8 cellular contexts compared by ENCODE assay signal in the genomic region with DNA sequence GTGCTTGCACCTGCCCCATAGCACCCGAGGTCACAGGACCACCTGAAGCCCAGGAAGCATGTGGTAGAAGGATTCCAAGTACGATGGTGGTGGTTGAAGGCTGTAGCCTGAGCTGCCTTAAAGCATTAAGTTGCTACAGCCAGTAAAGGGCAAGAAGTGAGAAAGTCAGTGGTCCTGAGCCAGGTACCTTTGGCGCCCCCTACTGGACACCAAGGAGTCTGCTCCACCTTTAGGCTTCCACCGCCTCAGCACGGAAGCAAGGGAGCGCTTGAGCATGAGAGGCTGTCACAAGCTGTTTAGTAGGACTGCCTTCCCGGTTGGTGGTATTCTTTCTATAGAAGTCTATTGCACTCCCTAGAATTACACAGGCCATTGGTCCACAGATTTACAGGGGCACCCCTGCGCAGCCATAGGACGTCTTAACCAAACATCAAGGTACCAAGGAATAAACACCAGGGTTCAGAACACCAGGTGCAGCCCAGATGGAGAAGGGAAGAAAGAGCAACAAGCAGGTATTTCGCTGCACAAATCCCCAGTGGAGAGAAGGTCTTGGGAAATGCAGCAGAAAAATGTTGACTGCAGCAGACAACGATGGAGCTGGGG. TPM values are rescaled to one million over a fixed set of nuclear protein-coding genes. Genes with fewer than 3 reads are reported as not detected.
A peak's percentile ranks its signal among the peaks of the same experiment; 100 is the strongest.
DNase-seq lines count a peak whose midpoint lies in the region; TF ChIP-seq lines count a peak whose summit lies in the region.

No MANE protein-coding gene starts in this region.

- no peaks in the 10 kb centered on the region for H3K9me3 ChIP-seq in SU-DHL-6 (ENCODE audit: insufficient read depth, low read length)

- H3F3A ChIP-seq in SU-DHL-6 (ENCODE audit: insufficient read depth): no peaks in the 10 kb centered on the region

- no peak overlapping the region for H3K9ac ChIP-seq in SU-DHL-6 (ENCODE audit: low read length)

- H4K20me1 ChIP-seq in SU-DHL-6 (ENCODE audit: low read depth, low read length): no peaks in the 10 kb centered on the region

- no peaks in the 10 kb centered on the region for H3K27me3 ChIP-seq in SU-DHL-6 (ENCODE audit: low read length)

- no peaks in the 10 kb centered on the region for H3K79me2 ChIP-seq in SU-DHL-6 (ENCODE audit: insufficient read depth, low read length)

- no peak overlapping the region for H3K4me3 ChIP-seq in SU-DHL-6 (ENCODE audit: insufficient read depth, low read length, poor library complexity, severe bottlenecking)

- H2AFZ ChIP-seq in SU-DHL-6 (ENCODE audit: low read depth, low read length, severe bottlenecking): no peak overlapping the region

- no peak overlapping the region for H3K27ac ChIP-seq in SU-DHL-6 (ENCODE audit: low read depth, low read length)

- H3K9me2 ChIP-seq in SU-DHL-6 (replicated peaks; ENCODE audit: insufficient read depth, low read length): no peaks in the 10 kb centered on the region

- no peak overlapping the region for H3K4me2 ChIP-seq in SU-DHL-6 (ENCODE audit: low read depth, low read length, poor library complexity, severe bottlenecking)

- no peaks in the 10 kb centered on the region for H3K36me3 ChIP-seq in SU-DHL-6 (ENCODE audit: low read length)

- DNase-seq in NCI-H1436 (lab: John Stamatoyannopoulos, UW): peak; percentile 83
- no peak for DNase-seq in NCI-H1436 treated with DMSO at 0.1 percent for 48 hours (lab: John Stamatoyannopoulos, UW)
- peak; percentile 33 for DNase-seq in LHCN-M2 (ENCODE audit: low read depth)
- peak; percentile 37 for DNase-seq in amniotic epithelial cell (ENCODE audit: low read depth)
- peak in 42 of 51 donors; percentile 3 to 76 (median 40) for DNase-seq in hypothalamus (lab: John Stamatoyannopoulos, UW)
- peak; percentile 46 to 53 (median 49) for DNase-seq in stimulated activated CD4-positive, alpha-beta T cell treated with anti-CD3 and anti-CD28 coated beads, Interleukin-12 subunit alpha, Interleukin-12 subunit beta, amount 100 ng/mL, for 48 hours (ENCODE audit: low read depth in 2 of 3, low spot score in 1 of 3)
- no peak for DNase-seq in T1000 (lab: John Stamatoyannopoulos, UW)

- peak; percentile 79 for TF ChIP-seq CTCF in SU-DHL-6 (IDR thresholded peaks at IDR 0.05; ENCODE audit: insufficient read depth, low read length, poor library complexity, severe bottlenecking)

RNA-seq across cellular contexts. Expression of gene CRTAC1, which starts 2.2 kb away (rescaled TPM):
- not detected in 2 replicates for total RNA-seq in LHCN-M2 (2014; rRNA removed)
- polyA plus RNA-seq in LHCN-M2 (2012): not detected

Comparison
In these comparisons a context has a peak if more than half of its experiments do, and no peak if none do; other contexts are left out.
1. DNase-seq: peak in NCI-H1436 (single experiment), LHCN-M2 (single experiment), amniotic epithelial cell (single experiment), hypothalamus (42 of 51) and stimulated activated CD4-positive, alpha-beta T cell treated with anti-CD3 and anti-CD28 coated beads, Interleukin-12 subunit alpha, Interleukin-12 subunit beta, amount 100 ng/mL, for 48 hours (3 of 3); none in NCI-H1436 treated with DMSO at 0.1 percent for 48 hours (single experiment) and T1000 (single experiment).